ENCODE assay signal across 1 cellular context in the genomic region with DNA sequence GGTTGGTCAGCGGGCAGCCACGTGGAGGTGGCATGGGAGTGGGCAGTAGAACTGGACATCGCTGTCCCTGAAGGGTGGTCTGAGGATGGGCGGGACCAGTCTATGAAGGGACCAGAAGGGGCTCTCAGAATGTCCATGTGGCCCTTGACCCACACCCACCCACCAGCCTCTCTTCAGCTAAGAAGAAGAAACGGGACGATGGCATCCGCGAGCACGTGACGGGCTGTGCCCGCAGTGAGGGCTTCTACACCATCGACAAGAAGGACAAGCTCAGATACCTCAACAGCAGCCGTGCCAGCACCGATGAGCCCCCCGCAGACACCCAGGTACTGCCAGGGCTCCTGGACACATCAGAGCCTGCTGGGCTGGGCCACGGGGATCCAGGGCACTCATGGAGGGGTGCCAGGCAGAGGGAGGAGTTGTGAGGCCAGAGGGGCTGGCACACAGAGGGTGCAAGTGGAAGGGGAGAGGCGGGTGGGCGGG.
TF ChIP-seq lines count a peak whose summit lies in the region.

No MANE protein-coding gene starts in this region.

TF ChIP-seq in HCT116, 20 proteins besides CTCF, POLR2A, EP300 and RAD21 (continued from another document):
- TF ChIP-seq, protein P1, sequence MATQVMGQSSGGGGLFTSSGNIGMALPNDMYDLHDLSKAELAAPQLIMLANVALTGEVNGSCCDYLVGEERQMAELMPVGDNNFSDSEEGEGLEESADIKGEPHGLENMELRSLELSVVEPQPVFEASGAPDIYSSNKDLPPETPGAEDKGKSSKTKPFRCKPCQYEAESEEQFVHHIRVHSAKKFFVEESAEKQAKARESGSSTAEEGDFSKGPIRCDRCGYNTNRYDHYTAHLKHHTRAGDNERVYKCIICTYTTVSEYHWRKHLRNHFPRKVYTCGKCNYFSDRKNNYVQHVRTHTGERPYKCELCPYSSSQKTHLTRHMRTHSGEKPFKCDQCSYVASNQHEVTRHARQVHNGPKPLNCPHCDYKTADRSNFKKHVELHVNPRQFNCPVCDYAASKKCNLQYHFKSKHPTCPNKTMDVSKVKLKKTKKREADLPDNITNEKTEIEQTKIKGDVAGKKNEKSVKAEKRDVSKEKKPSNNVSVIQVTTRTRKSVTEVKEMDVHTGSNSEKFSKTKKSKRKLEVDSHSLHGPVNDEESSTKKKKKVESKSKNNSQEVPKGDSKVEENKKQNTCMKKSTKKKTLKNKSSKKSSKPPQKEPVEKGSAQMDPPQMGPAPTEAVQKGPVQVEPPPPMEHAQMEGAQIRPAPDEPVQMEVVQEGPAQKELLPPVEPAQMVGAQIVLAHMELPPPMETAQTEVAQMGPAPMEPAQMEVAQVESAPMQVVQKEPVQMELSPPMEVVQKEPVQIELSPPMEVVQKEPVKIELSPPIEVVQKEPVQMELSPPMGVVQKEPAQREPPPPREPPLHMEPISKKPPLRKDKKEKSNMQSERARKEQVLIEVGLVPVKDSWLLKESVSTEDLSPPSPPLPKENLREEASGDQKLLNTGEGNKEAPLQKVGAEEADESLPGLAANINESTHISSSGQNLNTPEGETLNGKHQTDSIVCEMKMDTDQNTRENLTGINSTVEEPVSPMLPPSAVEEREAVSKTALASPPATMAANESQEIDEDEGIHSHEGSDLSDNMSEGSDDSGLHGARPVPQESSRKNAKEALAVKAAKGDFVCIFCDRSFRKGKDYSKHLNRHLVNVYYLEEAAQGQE (IDR thresholded peaks at IDR 0.05; ENCODE audit: low read depth), result no peak
- no peak for TF ChIP-seq ELF1 (IDR thresholded peaks at IDR 0.05; ENCODE audit: borderline replicate concordance, low read depth)
